ENCODE assay signal across 9 cellular contexts in the genomic region with DNA sequence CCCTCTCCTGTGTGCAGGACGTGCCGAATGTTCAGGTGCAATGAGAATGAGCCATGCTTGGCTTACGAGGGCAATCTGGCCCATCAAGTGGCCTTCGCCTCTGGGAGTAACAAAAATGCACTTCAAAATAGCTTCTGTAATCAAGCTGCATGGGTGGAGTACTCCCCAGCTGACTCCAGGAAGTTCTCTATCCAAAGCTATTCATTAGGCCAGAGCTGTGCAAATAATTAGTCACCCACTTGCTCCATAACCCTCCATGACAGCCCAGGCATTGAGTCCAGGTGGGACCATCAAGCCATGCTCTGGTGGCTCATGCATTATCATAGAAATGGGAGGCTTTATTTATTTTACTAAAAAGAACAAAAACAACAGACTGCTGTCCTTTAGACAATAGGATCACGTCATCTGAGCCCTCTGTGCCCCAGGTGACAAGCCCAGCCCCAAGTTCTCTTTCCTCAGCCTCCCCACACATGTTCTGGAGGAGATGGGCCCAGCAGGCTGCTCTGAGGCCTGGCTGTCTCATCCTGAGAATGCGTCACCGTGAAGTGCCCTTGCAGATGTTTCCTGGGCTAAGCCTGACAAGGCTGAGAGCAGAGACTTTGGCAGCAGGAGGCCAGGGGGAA.
DNase-seq lines count a peak whose midpoint lies in the region; ATAC-seq, FAIRE-seq and TF ChIP-seq lines count a peak whose summit lies in the region.
"Had no signal": no experiment of that assay in that cellular context is flagged by ENCODE, and none has a peak within 500 bp of the region (broad histone marks: within the 10 kb centered on the region; RNA-seq: fewer than 3 reads in every experiment).

No MANE protein-coding gene starts in this region.

- no peak overlapping the region for H3K4me2 ChIP-seq in A549

- CTCF ChIA-PET in A549 (lab: Yijun Ruan, JAX), result no interaction called here
- CTCF ChIA-PET in Panc1 (lab: Charles Lee), result no interaction called here

- H3K9me3 ChIP-seq in A549, result no peaks in the 10 kb centered on the region
- no peaks in the 10 kb centered on the region for H3K9me3 ChIP-seq in Panc1 (ENCODE audit: control insufficient read depth, insufficient read depth, low read depth, low read length)
- H3K9me3 ChIP-seq in adrenal gland (replicated peaks in 1 of 3), result no peaks in the 10 kb centered on the region
- no peaks in the 10 kb centered on the region for H3K9me3 ChIP-seq in testis

- 50% methylated on average over 5 of the region's 7 CpGs for WGBS in A549 (ENCODE audit: missing lambda C conversion rate)
- 56 to 64% (median 63%) methylated on average over 5 to 7 of the region's 7 CpGs for WGBS in adrenal gland, 4 donors
- 57 to 60% methylated on average over 6 to 7 of the region's 7 CpGs for WGBS in testis, 2 donors

- POLR2A ChIA-PET in A549 (lab: Yijun Ruan, JAX) (no interaction called here), Panc1 (lab: Charles Lee) (interaction anchor here (0.6 kb wide), 1 partner anchor 148 kb away, joined by 8 read pairs; no protein-coding TSS in a partner anchor)

- no peak for TF ChIP-seq CTCF in A549 (IDR thresholded peaks at IDR 0.05)
- TF ChIP-seq CTCF in Panc1 (IDR thresholded peaks at IDR 0.05), result no peak
- no peak for TF ChIP-seq CTCF in adrenal gland (IDR thresholded peaks at IDR 0.05)
- TF ChIP-seq CTCF in testis (IDR thresholded peaks at IDR 0.05), result no peak

- TF ChIP-seq POLR2A in A549 (IDR thresholded peaks at IDR 0.05; ENCODE audit: low read length), result no peak
- no peak for TF ChIP-seq POLR2A in adrenal gland (IDR thresholded peaks at IDR 0.05)
- no peak for TF ChIP-seq POLR2A in testis (IDR thresholded peaks at IDR 0.05)

- in situ Hi-C loops in Panc1 (cut with HindIII; ENCODE audit: low pct_unique_long_range_greater_than_20kb, low sequenced_read_pairs), result no loop called here

- intact Hi-C loops in Panc1 (cut with micrococcal nuclease; ENCODE audit: unreplicated experiment) (no loop called here), adrenal gland (cut with DNase I) (no loop called here), testis (cut with DNase I; ENCODE audit: low total_unique reads) (no loop called here)

- BruUV-seq in Panc1 (replicated peaks; lab: Mats Ljungman, UMichigan), result no TSS peak

- TF ChIP-seq RAD21 in A549 (conservative IDR thresholded peaks at IDR 0.05 in 1 of 2, IDR thresholded peaks at IDR 0.05 in 1 of 2), result no peak

- no peaks in the 10 kb centered on the region for H3K27me3 ChIP-seq in Panc1 (ENCODE audit: control insufficient read depth, insufficient read depth, low read length)
- H3K27me3 ChIP-seq in adrenal gland, result no peaks in the 10 kb centered on the region
- H3K27me3 ChIP-seq in testis, result no peaks in the 10 kb centered on the region

- FAIRE-seq in A549 (lab: Jason Lieb, UNC) (no peak), urothelium cell line (lab: Jason Lieb, UNC) (no peak)
- FAIRE-seq: G401.6 had no signal

- H3K4me1 ChIP-seq in A549, result peaks cover 5% of the 10 kb centered on the region; the same call in 2 of the 3 replicates
- H3K4me1 ChIP-seq in Panc1 (ENCODE audit: control insufficient read depth, insufficient read depth, low read length), result no peaks in the 10 kb centered on the region
- no peaks in the 10 kb centered on the region for H3K4me1 ChIP-seq in adrenal gland (replicated peaks in 1 of 2)
- H3K4me1 ChIP-seq in testis, result no peaks in the 10 kb centered on the region

- H3K4me3 ChIP-seq in A549 (no peak overlapping the region), Panc1 (ENCODE audit: low read depth in 2 of 2, low read length in 2 of 2) (no peak overlapping the region), adrenal gland (no peak overlapping the region), testis (no peak overlapping the region)

- peak overlapping the region in 1 of 2 experiments; percentile 25; a peak in 1 of 6 replicates for H3K27ac ChIP-seq in A549
- no peak overlapping the region for H3K27ac ChIP-seq in Panc1 (ENCODE audit: low read length)
- H3K27ac ChIP-seq in adrenal gland, result peak overlapping the region in 2 of 5 donors; percentile 40 to 61
- H3K27ac ChIP-seq in testis, result no peak overlapping the region

- TF ChIP-seq EP300 in A549 (IDR thresholded peaks at IDR 0.05), result no peak

- peak; percentile 50 to 72; a peak in 3 of 6 replicates for ATAC-seq in A549
- peak; percentile 94 for ATAC-seq in GM19035 (IDR thresholded peaks at IDR 0.05; ENCODE audit: unreplicated experiment)
- peak; percentile 96 for ATAC-seq in HG03196 (IDR thresholded peaks at IDR 0.05; ENCODE audit: unreplicated experiment)
- peak; percentile 76 for ATAC-seq in Panc1

- H3K36me3 ChIP-seq in Panc1 (ENCODE audit: control insufficient read depth, insufficient read depth, low read length) (no peaks in the 10 kb centered on the region), adrenal gland (replicated peaks in 1 of 2) (no peaks in the 10 kb centered on the region), testis (ENCODE audit: low read depth, missing control alignments) (no peaks in the 10 kb centered on the region)

- DNase-seq in A549 (ENCODE audit: low read depth in 1 of 2, low spot score in 1 of 2) (peak; percentile 19 to 27), Panc1 (ENCODE audit: low read depth, low spot score) (peak; percentile 52), adrenal gland (peak; percentile 50 to 88 (median 67)), lung microvascular endothelial cell (ENCODE audit: low read depth in 2 of 2) (peak; percentile 60 to 99), urothelium cell line (ENCODE audit: low spot score) (peak; percentile 14), testis (no peak)

TF ChIP-seq in A549, 52 proteins besides CTCF, POLR2A, EP300 and RAD21 (continues in another document):
- TF ChIP-seq, protein P1, sequence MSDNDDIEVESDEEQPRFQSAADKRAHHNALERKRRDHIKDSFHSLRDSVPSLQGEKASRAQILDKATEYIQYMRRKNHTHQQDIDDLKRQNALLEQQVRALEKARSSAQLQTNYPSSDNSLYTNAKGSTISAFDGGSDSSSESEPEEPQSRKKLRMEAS (IDR thresholded peaks at IDR 0.05), result no peak
- no peak for TF ChIP-seq JUN (IDR thresholded peaks at IDR 0.05)
- TF ChIP-seq, protein P2, sequence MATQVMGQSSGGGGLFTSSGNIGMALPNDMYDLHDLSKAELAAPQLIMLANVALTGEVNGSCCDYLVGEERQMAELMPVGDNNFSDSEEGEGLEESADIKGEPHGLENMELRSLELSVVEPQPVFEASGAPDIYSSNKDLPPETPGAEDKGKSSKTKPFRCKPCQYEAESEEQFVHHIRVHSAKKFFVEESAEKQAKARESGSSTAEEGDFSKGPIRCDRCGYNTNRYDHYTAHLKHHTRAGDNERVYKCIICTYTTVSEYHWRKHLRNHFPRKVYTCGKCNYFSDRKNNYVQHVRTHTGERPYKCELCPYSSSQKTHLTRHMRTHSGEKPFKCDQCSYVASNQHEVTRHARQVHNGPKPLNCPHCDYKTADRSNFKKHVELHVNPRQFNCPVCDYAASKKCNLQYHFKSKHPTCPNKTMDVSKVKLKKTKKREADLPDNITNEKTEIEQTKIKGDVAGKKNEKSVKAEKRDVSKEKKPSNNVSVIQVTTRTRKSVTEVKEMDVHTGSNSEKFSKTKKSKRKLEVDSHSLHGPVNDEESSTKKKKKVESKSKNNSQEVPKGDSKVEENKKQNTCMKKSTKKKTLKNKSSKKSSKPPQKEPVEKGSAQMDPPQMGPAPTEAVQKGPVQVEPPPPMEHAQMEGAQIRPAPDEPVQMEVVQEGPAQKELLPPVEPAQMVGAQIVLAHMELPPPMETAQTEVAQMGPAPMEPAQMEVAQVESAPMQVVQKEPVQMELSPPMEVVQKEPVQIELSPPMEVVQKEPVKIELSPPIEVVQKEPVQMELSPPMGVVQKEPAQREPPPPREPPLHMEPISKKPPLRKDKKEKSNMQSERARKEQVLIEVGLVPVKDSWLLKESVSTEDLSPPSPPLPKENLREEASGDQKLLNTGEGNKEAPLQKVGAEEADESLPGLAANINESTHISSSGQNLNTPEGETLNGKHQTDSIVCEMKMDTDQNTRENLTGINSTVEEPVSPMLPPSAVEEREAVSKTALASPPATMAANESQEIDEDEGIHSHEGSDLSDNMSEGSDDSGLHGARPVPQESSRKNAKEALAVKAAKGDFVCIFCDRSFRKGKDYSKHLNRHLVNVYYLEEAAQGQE (IDR thresholded peaks at IDR 0.05), result no peak
- no peak for TF ChIP-seq HOXB5 (CRISPR knock-in tag; IDR thresholded peaks at IDR 0.05)
- TF ChIP-seq, protein P3, sequence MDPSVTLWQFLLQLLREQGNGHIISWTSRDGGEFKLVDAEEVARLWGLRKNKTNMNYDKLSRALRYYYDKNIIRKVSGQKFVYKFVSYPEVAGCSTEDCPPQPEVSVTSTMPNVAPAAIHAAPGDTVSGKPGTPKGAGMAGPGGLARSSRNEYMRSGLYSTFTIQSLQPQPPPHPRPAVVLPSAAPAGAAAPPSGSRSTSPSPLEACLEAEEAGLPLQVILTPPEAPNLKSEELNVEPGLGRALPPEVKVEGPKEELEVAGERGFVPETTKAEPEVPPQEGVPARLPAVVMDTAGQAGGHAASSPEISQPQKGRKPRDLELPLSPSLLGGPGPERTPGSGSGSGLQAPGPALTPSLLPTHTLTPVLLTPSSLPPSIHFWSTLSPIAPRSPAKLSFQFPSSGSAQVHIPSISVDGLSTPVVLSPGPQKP (IDR thresholded peaks at IDR 0.05; ENCODE audit: low read depth, low read length), result no peak
- TF ChIP-seq MAFK (IDR thresholded peaks at IDR 0.05; ENCODE audit: partially characterized antibody), result no peak
- TF ChIP-seq ZC3H11A (IDR thresholded peaks at IDR 0.05), result no peak
- TF ChIP-seq GATA3 (IDR thresholded peaks at IDR 0.05; ENCODE audit: borderline replicate concordance), result no peak
- TF ChIP-seq ESRRA (IDR thresholded peaks at IDR 0.05; ENCODE audit: borderline replicate concordance, low read length), result no peak
- no peak for TF ChIP-seq CBX8 (IDR thresholded peaks at IDR 0.05)
- no peak for TF ChIP-seq SREBF2 (IDR thresholded peaks at IDR 0.05)
- TF ChIP-seq ZSCAN20 (CRISPR knock-in tag; IDR thresholded peaks at IDR 0.05), result no peak
- TF ChIP-seq TFCP2L1 (CRISPR knock-in tag; IDR thresholded peaks at IDR 0.05), result no peak
- TF ChIP-seq, protein P4, sequence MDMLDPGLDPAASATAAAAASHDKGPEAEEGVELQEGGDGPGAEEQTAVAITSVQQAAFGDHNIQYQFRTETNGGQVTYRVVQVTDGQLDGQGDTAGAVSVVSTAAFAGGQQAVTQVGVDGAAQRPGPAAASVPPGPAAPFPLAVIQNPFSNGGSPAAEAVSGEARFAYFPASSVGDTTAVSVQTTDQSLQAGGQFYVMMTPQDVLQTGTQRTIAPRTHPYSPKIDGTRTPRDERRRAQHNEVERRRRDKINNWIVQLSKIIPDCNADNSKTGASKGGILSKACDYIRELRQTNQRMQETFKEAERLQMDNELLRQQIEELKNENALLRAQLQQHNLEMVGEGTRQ (IDR thresholded peaks at IDR 0.05), result no peak
- TF ChIP-seq CHD2 (IDR thresholded peaks at IDR 0.05; ENCODE audit: low read length, partially characterized antibody), result no peak
